In genomic region chr13:21218351-21219043, GRCh38 we compare ENCODE assay signal across 10 cellular contexts. TPM values are rescaled to one million over a fixed set of nuclear protein-coding genes. Genes with fewer than 3 reads are reported as not detected.
DNase-seq lines count a peak whose midpoint lies in the region; ATAC-seq, FAIRE-seq and TF ChIP-seq lines count a peak whose summit lies in the region.
"Had no signal": no experiment of that assay in that cellular context is flagged by ENCODE, and none has a peak within 500 bp of the region (broad histone marks: within the 10 kb centered on the region; RNA-seq: fewer than 3 reads in every experiment).

No MANE protein-coding gene starts in this region.

- no peak overlapping the region for H4K8ac ChIP-seq in trophoblast cell (ENCODE audit: low read depth, low read length)

- TF ChIP-seq RAD21 in GM12878 (IDR thresholded peaks at IDR 0.05; ENCODE audit: insufficient read depth, low read depth, low read length), result no peak

- peak; percentile 93 for FAIRE-seq in GM12878 (lab: Jason Lieb, UNC)
- FAIRE-seq: colon had no signal

- H4K20me1 ChIP-seq in GM12878 (ENCODE audit: control insufficient read depth, insufficient read depth) (no peaks in the 10 kb centered on the region), smooth muscle cell (ENCODE audit: low read depth) (no peaks in the 10 kb centered on the region)

- H3K27me3 ChIP-seq in GM12878 (replicated peaks in 1 of 2; ENCODE audit: control insufficient read depth in 2 of 2, insufficient read depth in 2 of 2, low read length in 1 of 2), result peaks cover 0 to 8% of the 10 kb centered on the region in 2 experiments; a peak in 2 of 4 replicates
- peaks cover 3% of the 10 kb centered on the region for H3K27me3 ChIP-seq in adrenal gland
- no peaks in the 10 kb centered on the region for H3K27me3 ChIP-seq in smooth muscle cell (ENCODE audit: low read depth)
- no peaks in the 10 kb centered on the region for H3K27me3 ChIP-seq in trophoblast cell (ENCODE audit: insufficient read depth, low read length)

- in situ Hi-C loops in GM12878 (cut with MboI), result no loop called here

- no peak overlapping the region for H2BK120ac ChIP-seq in trophoblast cell (ENCODE audit: insufficient read depth, low read length, poor library complexity)

- H3K4me3 ChIP-seq in GM12878 (no peak overlapping the region), adrenal gland (no peak overlapping the region), smooth muscle cell (no peak overlapping the region), trophoblast cell (ENCODE audit: low read depth, low read length) (no peak overlapping the region)

- H2AFZ ChIP-seq in GM12878 (ENCODE audit: control insufficient read depth, low read depth, low read length) (no peak overlapping the region), smooth muscle cell (ENCODE audit: low read depth) (no peak overlapping the region), trophoblast cell (ENCODE audit: insufficient read depth, low read length, poor library complexity) (no peak overlapping the region)

- no peak overlapping the region for H2BK12ac ChIP-seq in trophoblast cell (ENCODE audit: low read length)

- no peak overlapping the region for H2AK5ac ChIP-seq in trophoblast cell (ENCODE audit: low read length)

- H3K14ac ChIP-seq in trophoblast cell (ENCODE audit: low read length), result no peak overlapping the region

- CTCF ChIA-PET in GM12878 (lab: Yijun Ruan, JAX), result interaction anchor here (0.6 to 1.8 kb wide), 3 partner anchors 76 to 275 kb away, joined by 3 to 4 read pairs (median 4); no protein-coding TSS in a partner anchor

- ATAC-seq in GM18519 (IDR thresholded peaks at IDR 0.05; ENCODE audit: low FRiP score, unreplicated experiment) (peak; percentile 93), GM21529 (IDR thresholded peaks at IDR 0.05; ENCODE audit: unreplicated experiment) (peak; percentile 98), HG03520 (IDR thresholded peaks at IDR 0.05; ENCODE audit: unreplicated experiment) (peak; percentile 96), GM12878 (peak; percentile 96), esophagus mucosa (no peak)

- TF ChIP-seq EP300 in GM12878 (IDR thresholded peaks at IDR 0.05; ENCODE audit: borderline replicate concordance in 1 of 2, control insufficient read depth in 1 of 2, low read depth in 2 of 2, low read length in 2 of 2), result peak in 1 of 2 experiments; percentile 78; a peak in 2 of 4 replicates

- DNase-seq in GM12878 (ENCODE audit: low read depth, low spot score) (peak; percentile 68), adrenal gland (no peak), smooth muscle cell (lab: John Stamatoyannopoulos, UW; ENCODE audit: unreplicated experiment) (no peak), trophoblast cell (no peak)
- DNase-seq: mesenchymal stem cell had no signal

- H3K4me2 ChIP-seq in GM12878 (ENCODE audit: control insufficient read depth, insufficient read depth) (peak overlapping the region; percentile 60), smooth muscle cell (no peak overlapping the region), trophoblast cell (ENCODE audit: low read length) (no peak overlapping the region)

- 45% methylated on average over 7 of the region's 7 CpGs for WGBS in GM12878 (ENCODE audit: insufficient coverage, insufficient replicate concordance, low lambda C conversion rate, missing lambda C conversion rate)
- WGBS in adrenal gland, 4 donors, result 52 to 60% (median 55%) methylated on average over 7 of the region's 7 CpGs
- WGBS in smooth muscle cell (ENCODE audit: low lambda C conversion rate), result 81% methylated on average over 7 of the region's 7 CpGs
- WGBS in trophoblast cell (ENCODE audit: extremely low coverage, insufficient coverage, insufficient read length), result no CpG with 5 or more reads among the region's 7 CpGs

- POLR2A ChIA-PET in GM12878 (lab: Charles Lee), result interaction anchor here (0.8 to 1.1 kb wide), 3 partner anchors 15 to 43 kb away, joined by 3 to 7 read pairs (median 5); partner anchors contain the start of gene MRPL57

- H4K12ac ChIP-seq in trophoblast cell (ENCODE audit: low read depth, low read length), result no peak overlapping the region

- no peak overlapping the region for H3K4ac ChIP-seq in trophoblast cell (ENCODE audit: low read depth, low read length)

- SMC1A ChIA-PET in GM12878 (lab: Charles Lee; ENCODE audit: uncharacterized antibody, unreplicated experiment), result interaction anchor here (0.8 to 2.9 kb wide), 5 partner anchors 15 to 97 kb away, joined by 3 to 8 read pairs (median 3); no protein-coding TSS in a partner anchor

- TF ChIP-seq POLR2A in GM12878 (IDR thresholded peaks at IDR 0.05; ENCODE audit: low read depth, low read length), result no peak
- TF ChIP-seq POLR2A in adrenal gland (IDR thresholded peaks at IDR 0.05), result no peak

- no peaks in the 10 kb centered on the region for H3K79me1 ChIP-seq in trophoblast cell (ENCODE audit: low read length)

- no peak overlapping the region for H3K18ac ChIP-seq in trophoblast cell (ENCODE audit: low read length)

- BruUV-seq in GM12878 (replicated peaks; lab: Mats Ljungman, UMichigan), result no TSS peak

- intact Hi-C loops in GM12878 (cut with micrococcal nuclease; ENCODE audit: unreplicated experiment) (no loop called here), adrenal gland (cut with DNase I) (no loop called here)

- H3K9ac ChIP-seq in GM12878 (ENCODE audit: control insufficient read depth, insufficient read depth, low read length) (no peak overlapping the region), smooth muscle cell (ENCODE audit: low read depth) (no peak overlapping the region), trophoblast cell (ENCODE audit: low read length) (no peak overlapping the region)

- H3K23ac ChIP-seq in trophoblast cell (ENCODE audit: low read length), result no peak overlapping the region

- no peak for TF ChIP-seq CTCF in GM12878 (IDR thresholded peaks at IDR 0.05 in 2 of 3, conservative IDR thresholded peaks at IDR 0.05 in 1 of 3; ENCODE audit: control insufficient read depth in 2 of 3, extremely low read depth in 1 of 3, insufficient read depth in 1 of 3, low read depth in 3 of 3, low read length in 3 of 3)
- TF ChIP-seq CTCF in adrenal gland (IDR thresholded peaks at IDR 0.05), result no peak
- no peak for TF ChIP-seq CTCF in smooth muscle cell (IDR thresholded peaks at IDR 0.05; ENCODE audit: borderline replicate concordance, insufficient read depth, poor library complexity, severe bottlenecking)

- no peak overlapping the region for H4K91ac ChIP-seq in trophoblast cell (ENCODE audit: low read depth, low read length)

- H3K36me3 ChIP-seq in GM12878 (ENCODE audit: control insufficient read depth in 2 of 2, insufficient read depth in 2 of 2, low read length in 1 of 2), result no peaks in the 10 kb centered on the region
- H3K36me3 ChIP-seq in adrenal gland (replicated peaks in 1 of 2), result no peaks in the 10 kb centered on the region
- no peaks in the 10 kb centered on the region for H3K36me3 ChIP-seq in smooth muscle cell (ENCODE audit: low read depth)
- no peaks in the 10 kb centered on the region for H3K36me3 ChIP-seq in trophoblast cell (ENCODE audit: control insufficient read depth in 1 of 2, insufficient read depth in 2 of 2, low read length in 2 of 2)

- no peaks in the 10 kb centered on the region for H3F3A ChIP-seq in smooth muscle cell (ENCODE audit: low read depth)

- RAD21 ChIA-PET in GM12878 (lab: Charles Lee; ENCODE audit: unreplicated experiment), result interaction anchor here (0.7 to 1.5 kb wide), 5 partner anchors 9 to 1327 kb away, joined by 3 to 6 read pairs (median 3); partner anchors contain the start of genes MRPL57 and SKA3

- no peak overlapping the region for H3K27ac ChIP-seq in GM12878 (ENCODE audit: control insufficient read depth, insufficient read depth)
- H3K27ac ChIP-seq in adrenal gland, result no peak overlapping the region
- H3K27ac ChIP-seq in smooth muscle cell (ENCODE audit: low read depth), result no peak overlapping the region
- H3K27ac ChIP-seq in trophoblast cell (ENCODE audit: low read depth, low read length), result no peak overlapping the region

- no peaks in the 10 kb centered on the region for H3K79me2 ChIP-seq in GM12878 (ENCODE audit: control insufficient read depth, insufficient read depth, low read length)
- H3K79me2 ChIP-seq in smooth muscle cell (ENCODE audit: low read depth), result no peaks in the 10 kb centered on the region
- H3K79me2 ChIP-seq in trophoblast cell (ENCODE audit: control insufficient read depth, insufficient read depth, low read length, poor library complexity), result no peaks in the 10 kb centered on the region

- H3K9me3 ChIP-seq in GM12878 (replicated peaks; ENCODE audit: control insufficient read depth, insufficient read depth, low read length) (peaks cover 3% of the 10 kb centered on the region; the same call in 2 of the 3 replicates), adrenal gland (replicated peaks in 1 of 3) (no peaks in the 10 kb centered on the region), smooth muscle cell (replicated peaks; ENCODE audit: low read depth) (no peaks in the 10 kb centered on the region), trophoblast cell (ENCODE audit: insufficient read depth, low read depth, low read length) (no peaks in the 10 kb centered on the region)

- H2BK5ac ChIP-seq in trophoblast cell (ENCODE audit: low read depth, low read length, poor library complexity), result no peak overlapping the region

- H3K4me1 ChIP-seq in GM12878 (ENCODE audit: control insufficient read depth, insufficient read depth, low read length) (peaks cover 16% of the 10 kb centered on the region), adrenal gland (replicated peaks in 1 of 2) (no peaks in the 10 kb centered on the region), smooth muscle cell (ENCODE audit: low read depth) (no peaks in the 10 kb centered on the region), trophoblast cell (ENCODE audit: control insufficient read depth in 1 of 2, insufficient read depth in 2 of 2, low read length in 2 of 2) (no peaks in the 10 kb centered on the region)

RNA-seq across cellular contexts. Expression of gene MRPL57, which starts 42.0 kb away (rescaled TPM):
- 10.1 and 10.7 TPM in 2 replicates for total RNA-seq in GM12878 (2013; cell fraction: nucleolus; rRNA removed)
- total RNA-seq in GM12878 (2014; rRNA removed) (50.3 and 60.3 TPM in 2 replicates), GM12878 (2014; rRNA removed; fragmentation: Illumina TruSeq; extraction: Trizol) (14.3 and 16.5 TPM in 2 replicates), GM12878 (2021) (23.9 and 26.0 TPM in 2 replicates), adrenal gland (10 to 100 TPM; 28.5 to 71.0 (median 36.4) TPM), smooth muscle cell (16.4 and 18.6 TPM in 2 replicates), esophagus mucosa (14.0 TPM)
- 7.4 TPM for polyA plus RNA-seq in GM12878 (2011; ENCODE audit: low read depth)
- polyA plus RNA-seq in GM12878 (2011; rRNA removed) (15.6 and 20.2 TPM in 2 replicates), GM12878 (2014; fragmentation: Illumina TruSeq; extraction: Trizol) (8.1 and 10.5 TPM in 2 replicates), GM12878 (2014; fragmentation: Nextera tagmentation; extraction: Ambion mirVana) (10 to 100 TPM; 13.2 to 25.8 TPM), GM12878 (2014; rRNA removed) (47.5 and 54.4 TPM in 2 replicates), GM12878 (2016; fragmentation: Nextera tagmentation; extraction: Ambion mirVana) (10 to 100 TPM; 87.5 to 90.6 TPM), adrenal gland (10 to 100 TPM; 29.9 to 54.3 (median 35.6) TPM), smooth muscle cell (31.0 and 31.5 TPM in 2 replicates)
- 11.3 and 16.7 TPM in 2 replicates for polyA plus RNA-seq in GM12878 (2011; cell fraction: cytosol; rRNA removed)
- 10.8 and 14.2 TPM in 2 replicates for polyA plus RNA-seq in GM12878 (2011; cell fraction: nucleus; rRNA removed)
- polyA plus RNA-seq in GM12878 (2012), result 20.7 TPM in 2 replicates
- 3.3 and 4.9 TPM in 2 replicates for polyA minus RNA-seq in GM12878 (2011; rRNA and poly(A)+ RNA removed)
- 4.2 and 5.1 TPM in 2 replicates for polyA minus RNA-seq in GM12878 (2011; cell fraction: cytosol; rRNA and poly(A)+ RNA removed)
- polyA minus RNA-seq in GM12878 (2011; cell fraction: nucleus; rRNA and poly(A)+ RNA removed), result 4.7 and 8.7 TPM in 2 replicates
- polyA plus RNA-seq in trophoblast cell (2013), result 21.4 and 22.0 TPM in 2 replicates

RNA-seq across cellular contexts. Expression of gene SKA3, which starts 42.1 kb away (rescaled TPM):
- 13.3 and 17.5 TPM in 2 replicates for total RNA-seq in GM12878 (2013; cell fraction: nucleolus; rRNA removed)
- total RNA-seq in GM12878 (2014; rRNA removed) (24.5 and 28.0 TPM in 2 replicates), GM12878 (2014; rRNA removed; fragmentation: Illumina TruSeq; extraction: Trizol) (26.2 and 27.1 TPM in 2 replicates), GM12878 (2021) (25.7 and 26.2 TPM in 2 replicates), adrenal gland (1 to 10 TPM in 3 of 8 donors, under 1 TPM in 4, not detected in 1; 0.28 to 3.4 (median 0.90) TPM), smooth muscle cell (5.4 and 6.5 TPM in 2 replicates), esophagus mucosa (7.7 TPM)
- 8.0 TPM for polyA plus RNA-seq in GM12878 (2011; ENCODE audit: low read depth)
- polyA plus RNA-seq in GM12878 (2011; rRNA removed) (27.0 and 45.3 TPM in 2 replicates), GM12878 (2014; fragmentation: Illumina TruSeq; extraction: Trizol) (36.3 and 41.8 TPM in 2 replicates), GM12878 (2014; fragmentation: Nextera tagmentation; extraction: Ambion mirVana) (10 to 100 TPM; 13.5 to 15.1 TPM), GM12878 (2014; rRNA removed) (21.6 and 25.4 TPM in 2 replicates), GM12878 (2016; fragmentation: Nextera tagmentation; extraction: Ambion mirVana) (10 to 100 TPM; 59.0 to 69.7 TPM), adrenal gland (1 to 10 TPM in 1 of 3 donors, under 1 TPM in 2; 0.16 to 1.4 (median 0.37) TPM), smooth muscle cell (4.9 and 7.2 TPM in 2 replicates)
- polyA plus RNA-seq in GM12878 (2011; cell fraction: cytosol; rRNA removed), result 11.5 and 14.1 TPM in 2 replicates
- 9.8 and 11.4 TPM in 2 replicates for polyA plus RNA-seq in GM12878 (2011; cell fraction: nucleus; rRNA removed)
- 8.7 and 12.4 TPM in 2 replicates for polyA plus RNA-seq in GM12878 (2012)
- polyA minus RNA-seq in GM12878 (2011; rRNA and poly(A)+ RNA removed), result 16.7 and 22.7 TPM in 2 replicates
- polyA minus RNA-seq in GM12878 (2011; cell fraction: cytosol; rRNA and poly(A)+ RNA removed), result 13.9 and 17.0 TPM in 2 replicates
- polyA minus RNA-seq in GM12878 (2011; cell fraction: nucleus; rRNA and poly(A)+ RNA removed), result 6.5 and 7.5 TPM in 2 replicates
- polyA plus RNA-seq in trophoblast cell (2013), result 23.1 and 24.4 TPM in 2 replicates
